Comparison of ENCODE assay signal across 12 cellular contexts in the genomic region with DNA sequence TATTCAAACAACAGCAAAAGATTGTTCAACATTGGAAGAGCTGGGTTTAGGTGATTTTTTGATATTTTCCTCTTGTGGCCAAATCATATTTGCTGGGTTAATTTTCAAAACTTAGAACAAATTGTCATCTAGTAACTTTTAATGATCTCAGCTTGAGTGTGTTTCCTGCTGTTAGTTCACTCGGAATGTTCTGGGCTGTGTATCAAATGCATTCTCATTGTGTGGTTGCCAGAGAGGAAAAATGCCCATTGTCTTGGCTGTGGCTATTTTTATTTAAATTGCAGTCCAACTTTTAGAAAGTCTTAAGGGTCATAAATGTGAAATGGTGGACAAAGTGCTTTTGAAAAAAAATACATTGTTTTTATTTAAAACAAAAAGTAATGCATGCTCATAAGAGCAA.
DNase-seq lines count a peak whose midpoint lies in the region; ATAC-seq, FAIRE-seq and TF ChIP-seq lines count a peak whose summit lies in the region.
"Had no signal": no experiment of that assay in that cellular context is flagged by ENCODE, and none has a peak within 500 bp of the region (broad histone marks: within the 10 kb centered on the region; RNA-seq: fewer than 3 reads in every experiment).

No MANE protein-coding gene starts in this region.

- peaks cover 9% of the 10 kb centered on the region for H3F3A ChIP-seq in smooth muscle cell (ENCODE audit: low read depth)

- no peaks in the 10 kb centered on the region for H3K36me3 ChIP-seq in bronchial epithelial cell (ENCODE audit: control insufficient read depth, insufficient read depth, low read length)
- H3K36me3 ChIP-seq in right atrium auricular region: no peaks in the 10 kb centered on the region
- H3K36me3 ChIP-seq in gastrocnemius medialis: no peaks in the 10 kb centered on the region
- H3K36me3 ChIP-seq in smooth muscle cell (ENCODE audit: low read depth): no peaks in the 10 kb centered on the region

- FAIRE-seq in bronchial epithelial cell (lab: Jason Lieb, UNC): no peak

- H3K79me2 ChIP-seq in smooth muscle cell (ENCODE audit: low read depth): no peaks in the 10 kb centered on the region

- no peaks in the 10 kb centered on the region for H4K20me1 ChIP-seq in smooth muscle cell (ENCODE audit: low read depth)

- ATAC-seq in gastrocnemius medialis (peak; percentile 56 to 64), HG02840 (IDR thresholded peaks at IDR 0.05; ENCODE audit: low FRiP score, unreplicated experiment) (no peak)
- ATAC-seq: activated CD4-positive, alpha-beta T cell treated with anti-CD3 and anti-CD28 coated beads for 36 hours; CD8-positive, alpha-beta T cell had no signal

- WGBS in smooth muscle cell (ENCODE audit: low lambda C conversion rate): 61% methylated on average over 1 of the region's 1 CpG

- TF ChIP-seq POLR2A in gastrocnemius medialis (IDR thresholded peaks at IDR 0.05): no peak

- H3K9ac ChIP-seq in smooth muscle cell (ENCODE audit: low read depth): no peak overlapping the region

- no peak overlapping the region for H2AFZ ChIP-seq in smooth muscle cell (ENCODE audit: low read depth)

- no peaks in the 10 kb centered on the region for H3K27me3 ChIP-seq in bronchial epithelial cell (ENCODE audit: control insufficient read depth, insufficient read depth, low read length)
- H3K27me3 ChIP-seq in right atrium auricular region: no peaks in the 10 kb centered on the region
- no peaks in the 10 kb centered on the region for H3K27me3 ChIP-seq in gastrocnemius medialis
- H3K27me3 ChIP-seq in smooth muscle cell (ENCODE audit: low read depth): no peaks in the 10 kb centered on the region

- in situ Hi-C loops in gastrocnemius medialis (cut with MboI; ENCODE audit: low sequenced_read_pairs in 4 of 4): no loop called here

- H3K4me1 ChIP-seq in right atrium auricular region (peaks cover 0 to 40% of the 10 kb centered on the region in 2 donors), gastrocnemius medialis (peaks cover 37 to 45% of the 10 kb centered on the region in 2 donors), smooth muscle cell (ENCODE audit: low read depth) (peaks cover 10% of the 10 kb centered on the region)

- TF ChIP-seq CTCF in bronchial epithelial cell (IDR thresholded peaks at IDR 0.05; ENCODE audit: insufficient read depth, low read length, severe bottlenecking): no peak
- no peak for TF ChIP-seq CTCF in right atrium auricular region (IDR thresholded peaks at IDR 0.05)
- no peak for TF ChIP-seq CTCF in gastrocnemius medialis (IDR thresholded peaks at IDR 0.05 in 4 of 5, conservative IDR thresholded peaks at IDR 0.05 in 1 of 5)
- no peak for TF ChIP-seq CTCF in smooth muscle cell (IDR thresholded peaks at IDR 0.05; ENCODE audit: borderline replicate concordance, insufficient read depth, poor library complexity, severe bottlenecking)
- TF ChIP-seq CTCF in coronary artery (IDR thresholded peaks at IDR 0.05): no peak

- peak; percentile 61 for DNase-seq in EH (ENCODE audit: low read depth)
- peak; percentile 20 for DNase-seq in bronchial epithelial cell (ENCODE audit: low read depth)
- no peak for DNase-seq in right atrium auricular region (ENCODE audit: low spot score)
- no peak for DNase-seq in gastrocnemius medialis
- no peak for DNase-seq in smooth muscle cell (lab: John Stamatoyannopoulos, UW; ENCODE audit: unreplicated experiment)
- DNase-seq in coronary artery (ENCODE audit: low spot score): no peak
- no peak for DNase-seq in NCI-H526 (lab: John Stamatoyannopoulos, UW)
- DNase-seq: activated CD4-positive, alpha-beta T cell treated with anti-CD3 and anti-CD28 coated beads for 36 hours; activated effector memory CD4-positive, alpha-beta T cell treated with anti-CD3 and anti-CD28 coated beads, Interleukin-2, amount 50 U/mL, for 16 hours; CD8-positive, alpha-beta T cell had no signal

- no peak overlapping the region for H3K4me2 ChIP-seq in smooth muscle cell

- intact Hi-C loops in gastrocnemius medialis (cut with DNase I; ENCODE audit: low total_unique reads): no loop called here

- H3K9me3 ChIP-seq in right atrium auricular region (no peaks in the 10 kb centered on the region), gastrocnemius medialis (no peaks in the 10 kb centered on the region), smooth muscle cell (replicated peaks; ENCODE audit: low read depth) (no peaks in the 10 kb centered on the region)

- H3K4me3 ChIP-seq in bronchial epithelial cell (ENCODE audit: low read depth, low read length): no peak overlapping the region
- no peak overlapping the region for H3K4me3 ChIP-seq in right atrium auricular region
- H3K4me3 ChIP-seq in gastrocnemius medialis: no peak overlapping the region
- no peak overlapping the region for H3K4me3 ChIP-seq in smooth muscle cell
- H3K4me3 ChIP-seq in coronary artery: no peak overlapping the region
- H3K4me3 ChIP-seq: skin epidermis had no signal

- H3K27ac ChIP-seq in right atrium auricular region (peak overlapping the region; percentile 62 to 63), gastrocnemius medialis (peak overlapping the region; percentile 58 to 75 (median 72)), smooth muscle cell (ENCODE audit: low read depth) (no peak overlapping the region), coronary artery (peak overlapping the region in 1 of 2 donors; percentile 62)

Comparison
In these comparisons a context has a peak if more than half of its experiments do, and no peak if none do; other contexts are left out.
1. DNase-seq: peak in EH (single experiment) and bronchial epithelial cell (single experiment); none in right atrium auricular region (single experiment), gastrocnemius medialis (0 of 2), smooth muscle cell (single experiment), coronary artery (single experiment) and NCI-H526 (0 of 2).